Comparison of ENCODE assay signal across 9 cellular contexts in genomic region chr15:56241374-56242085, GRCh38. TPM values are rescaled to one million over a fixed set of nuclear protein-coding genes. Genes with fewer than 3 reads are reported as not detected.
DNase-seq lines count a peak whose midpoint lies in the region; ATAC-seq, FAIRE-seq and TF ChIP-seq lines count a peak whose summit lies in the region.
"Had no signal": no experiment of that assay in that cellular context is flagged by ENCODE, and none has a peak within 500 bp of the region (broad histone marks: within the 10 kb centered on the region; RNA-seq: fewer than 3 reads in every experiment).

No MANE protein-coding gene starts in this region.

- no peak overlapping the region for H4K91ac ChIP-seq in H1 (replicated peaks; ENCODE audit: insufficient read length, low read length)

- H3K27me3 ChIP-seq in OCI-LY1 (ENCODE audit: insufficient read depth, low read length) (no peaks in the 10 kb centered on the region), H1 (replicated peaks in 1 of 4; ENCODE audit: control insufficient read depth in 3 of 4, extremely low read depth in 1 of 4, insufficient read depth in 3 of 4, low read length in 3 of 4) (no peaks in the 10 kb centered on the region)
- H3K27me3 ChIP-seq: vagina had no signal

- H3K79me2 ChIP-seq in OCI-LY1 (ENCODE audit: insufficient read depth, low read length) (peaks cover 69% of the 10 kb centered on the region), H1 (ENCODE audit: control insufficient read depth in 1 of 2, insufficient read depth in 2 of 2, low read length in 2 of 2) (peaks cover 18 to 63% of the 10 kb centered on the region in 2 experiments; a peak in 3 of 4 replicates)

- H3K79me1 ChIP-seq in H1 (ENCODE audit: low read depth, low read length) = no peaks in the 10 kb centered on the region

- CTCF ChIA-PET in H1 (lab: Charles Lee; ENCODE audit: partially characterized antibody) = no interaction called here

- H2AK5ac ChIP-seq in H1 (ENCODE audit: low read depth, low read length) = no peak overlapping the region

- H3F3A ChIP-seq in OCI-LY1 (ENCODE audit: insufficient read depth, low read length) = no peaks in the 10 kb centered on the region

- no peak for TF ChIP-seq RAD21 in H1 (IDR thresholded peaks at IDR 0.05 in 1 of 2, conservative IDR thresholded peaks at IDR 0.05 in 1 of 2; ENCODE audit: low read depth in 2 of 2, low read length in 2 of 2)

- H3K4me2 ChIP-seq in OCI-LY1 (ENCODE audit: low read length) (peak overlapping the region; percentile 92), H1 (ENCODE audit: insufficient read depth in 1 of 2, low read depth in 2 of 2, low read length in 2 of 2) (peak overlapping the region; percentile 69 to 75)

- H3K4me1 ChIP-seq in OCI-LY1 (ENCODE audit: insufficient read depth, low read length, severe bottlenecking) = peaks cover 32% of the 10 kb centered on the region
- H3K4me1 ChIP-seq in H1 (replicated peaks in 1 of 4; ENCODE audit: control insufficient read depth in 3 of 4, insufficient read depth in 4 of 4, low read length in 3 of 4) = peaks cover 7 to 13% (median 11%) of the 10 kb centered on the region in 4 experiments; a peak in 6 of 7 replicates

- no peak for TF ChIP-seq POLR2A in H1 (IDR thresholded peaks at IDR 0.05; ENCODE audit: control extremely low read depth in 1 of 2, low read depth in 2 of 2, low read length in 2 of 2)

- H3K36me3 ChIP-seq in OCI-LY1 (ENCODE audit: insufficient read depth, low read length) = peaks cover 20% of the 10 kb centered on the region
- H3K36me3 ChIP-seq in H1 (ENCODE audit: control insufficient read depth in 2 of 4, insufficient read depth in 4 of 4, low read length in 3 of 4) = no peaks in the 10 kb centered on the region
- H3K36me3 ChIP-seq: vagina had no signal

- H3K56ac ChIP-seq in H1 (replicated peaks; ENCODE audit: insufficient read length, low read depth, low read length) = no peak overlapping the region

- H3K9me3 Mint-ChIP-seq in progenitor cell of endocrine pancreas (ENCODE audit: low read depth) = no peaks in the 10 kb centered on the region
- no peaks in the 10 kb centered on the region for H3K9me3 Mint-ChIP-seq in stimulated activated naive B cell treated with anti-CD40 and anti-IgM and Interleukin-4, amounts not matched to agents 10 μg/mL and 1 μg/mL and 100 μg/mL, for 72 hours

- H4K5ac ChIP-seq in H1 (ENCODE audit: insufficient read length, low read depth, low read length) = peak overlapping the region; percentile 15

- H3K4me3 ChIP-seq in GM12875 (ENCODE audit: low read depth, low read length) (peak overlapping the region; percentile 87), OCI-LY1 (ENCODE audit: low read depth, low read length, poor library complexity, severe bottlenecking) (peak overlapping the region; percentile 84), H1 (ENCODE audit: extremely low read depth in 1 of 4, insufficient read depth in 2 of 4, low read depth in 3 of 4, low read length in 4 of 4) (peak overlapping the region; percentile 35 to 100 (median 86); a peak in 7 of 8 replicates)

- H3K9ac ChIP-seq in OCI-LY1 (ENCODE audit: low read length) (peak overlapping the region; percentile 96), H1 (replicated peaks in 1 of 4; ENCODE audit: extremely low read depth in 1 of 4, low read depth in 3 of 4, low read length in 3 of 4) (no peak overlapping the region)

- no peaks in the 10 kb centered on the region for H3K23me2 ChIP-seq in H1 (ENCODE audit: low read depth, low read length)

- H2BK120ac ChIP-seq in H1 (replicated peaks; ENCODE audit: low read depth, low read length) = no peak overlapping the region

- H3K27ac Mint-ChIP-seq in progenitor cell of endocrine pancreas = no peak overlapping the region
- no peak overlapping the region for H3K27ac Mint-ChIP-seq in stimulated activated naive B cell treated with anti-CD40 and anti-IgM and Interleukin-4, amounts not matched to agents 10 μg/mL and 1 μg/mL and 100 μg/mL, for 72 hours

- FAIRE-seq in H1 (lab: Jason Lieb, UNC) = no peak

- H4K8ac ChIP-seq in H1 (ENCODE audit: extremely low read depth, insufficient read depth, low read length) = no peak overlapping the region

- no peak overlapping the region for H3K27ac ChIP-seq in OCI-LY1 (ENCODE audit: low read depth, low read length, poor library complexity, severe bottlenecking)
- H3K27ac ChIP-seq in H1 (ENCODE audit: low read depth, low read length) = no peak overlapping the region
- H3K27ac ChIP-seq: vagina had no signal

- no peak for TF ChIP-seq EP300 in H1 (IDR thresholded peaks at IDR 0.05; ENCODE audit: borderline replicate concordance in 1 of 2, low read depth in 2 of 2, low read length in 2 of 2)

- H3K18ac ChIP-seq in H1 (ENCODE audit: extremely low read depth, low read length) = no peak overlapping the region

- no peak overlapping the region for H2AFZ ChIP-seq in OCI-LY1 (ENCODE audit: low read length)
- H2AFZ ChIP-seq in H1 (ENCODE audit: low read length) = no peak overlapping the region

- no peak overlapping the region for H2BK15ac ChIP-seq in H1 (ENCODE audit: low read length)

- peak overlapping the region; percentile 87 for H3K4me3 Mint-ChIP-seq in progenitor cell of endocrine pancreas (ENCODE audit: low read depth)
- no peak overlapping the region for H3K4me3 Mint-ChIP-seq in stimulated activated naive B cell treated with anti-CD40 and anti-IgM and Interleukin-4, amounts not matched to agents 10 μg/mL and 1 μg/mL and 100 μg/mL, for 72 hours

- WGBS in H1 (ENCODE audit: extremely low coverage in 1 of 2, insufficient coverage in 1 of 2, insufficient read length in 1 of 2, insufficient replicate concordance in 2 of 2, low coverage in 1 of 2, low lambda C conversion rate in 2 of 2, missing lambda C conversion rate in 1 of 2), 2 experiments = 36% methylated on average over 5 of the region's 5 CpGs; no CpG with 5 or more reads in 1 of the 2 experiments

- no peak overlapping the region for H2BK5ac ChIP-seq in H1 (ENCODE audit: low read depth, low read length)

- peaks cover 7% of the 10 kb centered on the region for H3K36me3 Mint-ChIP-seq in progenitor cell of endocrine pancreas (ENCODE audit: insufficient read depth)
- peaks cover 5 to 13% of the 10 kb centered on the region in 2 donors for H3K36me3 Mint-ChIP-seq in stimulated activated naive B cell treated with anti-CD40 and anti-IgM and Interleukin-4, amounts not matched to agents 10 μg/mL and 1 μg/mL and 100 μg/mL, for 72 hours

- DNase-seq in H1 (ENCODE audit: low read depth in 1 of 2, low spot score in 2 of 2) (no peak), progenitor cell of endocrine pancreas (ENCODE audit: low spot score, unreplicated experiment) (no peak), LoVo (ENCODE audit: low spot score) (no peak), head of caudate nucleus (no peak)
- DNase-seq in stimulated activated naive B cell treated with anti-CD40 and anti-IgM and Interleukin-4, amounts not matched to agents 10 μg/mL and 1 μg/mL and 100 μg/mL, for 72 hours = no peak
- no peak for DNase-seq in stimulated activated naive CD4-positive, alpha-beta T cell treated with Interleukin-2 at 50 U/mL for 16 hours (lab: John Stamatoyannopoulos, UW)

- H3K27me3 Mint-ChIP-seq in progenitor cell of endocrine pancreas = peaks cover 4% of the 10 kb centered on the region
- H3K27me3 Mint-ChIP-seq in stimulated activated naive B cell treated with anti-CD40 and anti-IgM and Interleukin-4, amounts not matched to agents 10 μg/mL and 1 μg/mL and 100 μg/mL, for 72 hours = no peaks in the 10 kb centered on the region

- H2BK20ac ChIP-seq in H1 (ENCODE audit: low read length) = no peak overlapping the region

- H3K14ac ChIP-seq in H1 (ENCODE audit: insufficient read length) = no peak overlapping the region

- H3K9me2 ChIP-seq in OCI-LY1 (ENCODE audit: low read depth, low read length) = no peaks in the 10 kb centered on the region

- no peak overlapping the region for H3K4ac ChIP-seq in H1 (replicated peaks; ENCODE audit: insufficient read length, low read depth, low read length)

- ATAC-seq in stimulated activated naive B cell treated with anti-CD40 and anti-IgM and Interleukin-4, amounts not matched to agents 10 μg/mL and 1 μg/mL and 100 μg/mL, for 72 hours (replicated peaks) = no peak

- H4K20me1 ChIP-seq in OCI-LY1 (ENCODE audit: insufficient read depth, low read length) (no peaks in the 10 kb centered on the region), H1 (replicated peaks in 1 of 2; ENCODE audit: control insufficient read depth in 1 of 2, insufficient read depth in 2 of 2, low read length in 2 of 2) (peaks cover 0 to 3% of the 10 kb centered on the region in 2 experiments)

- peaks cover 5% of the 10 kb centered on the region; the same call in 1 of the 2 replicates for H3K9me3 ChIP-seq in OCI-LY1 (ENCODE audit: low read length)
- H3K9me3 ChIP-seq in H1 (ENCODE audit: insufficient read depth in 2 of 2, low read depth in 1 of 2, low read length in 1 of 2) = no peaks in the 10 kb centered on the region
- H3K9me3 ChIP-seq: vagina had no signal

- intact Hi-C loops in head of caudate nucleus (cut with DNase I) = loop anchor here (10.0 kb wide), 1 partner anchor 247 kb away; the partner anchor contains the start of gene NEDD4

- no peak overlapping the region for H3K23ac ChIP-seq in H1 (ENCODE audit: insufficient read length)

- TF ChIP-seq CTCF in GM12875 (IDR thresholded peaks at IDR 0.05; ENCODE audit: borderline replicate concordance, insufficient read depth, low read depth, low read length) (no peak), OCI-LY1 (IDR thresholded peaks at IDR 0.05; ENCODE audit: low read length) (no peak), H1 (IDR thresholded peaks at IDR 0.05; ENCODE audit: control extremely low read depth in 1 of 3, insufficient read depth in 1 of 3, low read depth in 1 of 3, low read length in 3 of 3) (no peak), progenitor cell of endocrine pancreas (IDR thresholded peaks at IDR 0.05; ENCODE audit: unreplicated experiment) (no peak)

- no peak overlapping the region for H2BK12ac ChIP-seq in H1 (ENCODE audit: low read depth, low read length)

- POLR2A ChIA-PET in H1 (lab: Charles Lee; ENCODE audit: partially characterized antibody) = no interaction called here

- peaks cover 22% of the 10 kb centered on the region for H3K4me1 Mint-ChIP-seq in progenitor cell of endocrine pancreas (ENCODE audit: low read depth)
- H3K4me1 Mint-ChIP-seq in stimulated activated naive B cell treated with anti-CD40 and anti-IgM and Interleukin-4, amounts not matched to agents 10 μg/mL and 1 μg/mL and 100 μg/mL, for 72 hours = peaks cover 23 to 44% of the 10 kb centered on the region in 2 donors

TF ChIP-seq in H1, 55 proteins besides CTCF, POLR2A, EP300 and RAD21 (continues in another document):
- no peak for TF ChIP-seq PHF8 (conservative IDR thresholded peaks at IDR 0.05; ENCODE audit: low read depth, low read length)

RNA-seq across cellular contexts. Expression of gene RFX7, which starts 2.1 kb away (rescaled TPM):
- total RNA-seq in H1 (2021; fragmentation: NEBNext Ultra II Directional; extraction: Animal tissue kit (Norgen Biotek cat#: 25700)) = 40.9 and 41.9 TPM in 2 replicates
- polyA plus RNA-seq in H1 (2011; rRNA removed) = 9.4 and 10.4 TPM in 2 replicates
- polyA plus RNA-seq in H1 (2011; cell fraction: cytosol; rRNA removed) = 8.1 TPM
- polyA plus RNA-seq in H1 (2011; cell fraction: nucleus; rRNA removed) = 24.4 TPM
- polyA plus RNA-seq in H1 (2012, experiment 1 of 2) = 11.0 to 23.2 TPM (median 16.2 TPM) in 4 replicates
- polyA plus RNA-seq in H1 (2012, experiment 2 of 2) = 0.70 TPM
- polyA plus RNA-seq in H1 (2013, experiment 1 of 2) = 18.4 TPM
- 18.0 TPM for polyA plus RNA-seq in H1 (2013, experiment 2 of 2)
- polyA minus RNA-seq in H1 (2011; rRNA and poly(A)+ RNA removed) = 49.2 and 59.8 TPM in 2 replicates
- 23.7 TPM for polyA minus RNA-seq in H1 (2011; cell fraction: cytosol; rRNA and poly(A)+ RNA removed)
- 51.8 TPM for polyA minus RNA-seq in H1 (2011; cell fraction: nucleus; rRNA and poly(A)+ RNA removed)
- 33.6 and 36.5 TPM in 2 replicates for total RNA-seq in progenitor cell of endocrine pancreas
